Comparison of ENCODE assay signal across 1 cellular context in the genomic region with DNA sequence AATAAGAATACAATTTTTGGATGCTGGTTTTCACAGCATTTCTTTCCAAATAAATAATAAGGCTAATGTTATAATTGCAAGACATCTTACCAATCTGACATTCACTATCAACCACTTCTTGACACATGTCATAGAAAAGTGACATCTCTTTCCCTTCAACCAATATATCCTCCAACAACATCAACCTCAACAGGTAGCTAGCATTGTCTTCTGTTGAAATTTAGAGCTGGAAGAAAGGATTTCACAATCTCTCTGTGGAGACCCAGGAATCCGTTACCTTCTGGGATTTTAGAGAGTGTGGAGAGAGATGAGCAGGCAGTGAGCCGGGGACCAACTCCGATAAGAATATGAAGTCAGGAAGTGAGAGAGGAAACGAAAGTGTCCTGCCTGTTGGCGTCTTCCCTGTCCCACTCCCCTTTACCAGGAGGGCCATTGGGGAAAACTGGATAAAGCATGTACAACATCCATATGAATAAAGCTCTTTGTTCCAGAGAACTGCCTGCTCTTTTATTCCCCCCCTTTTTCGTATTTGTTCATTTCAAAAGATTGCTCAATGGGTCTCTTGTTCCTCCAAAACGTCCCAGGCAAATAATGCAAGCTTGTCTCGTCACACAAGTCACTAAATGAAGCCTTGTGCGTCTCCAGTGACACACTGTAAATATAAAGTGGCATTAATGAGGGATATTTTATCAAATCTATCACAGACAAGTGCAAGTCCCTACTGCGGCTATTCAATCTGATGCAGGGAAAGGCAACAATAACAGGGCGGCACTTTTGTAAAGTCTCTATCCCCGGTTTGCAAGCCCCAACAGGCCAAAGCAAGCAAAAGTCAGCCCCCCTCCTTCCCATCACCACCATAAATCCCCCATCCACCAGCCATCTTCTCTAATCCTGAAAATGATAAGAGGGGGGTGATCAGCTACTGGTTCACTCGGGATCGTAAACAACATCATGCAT.
TF ChIP-seq lines count a peak whose summit lies in the region.

No MANE protein-coding gene starts in this region.

TF ChIP-seq in HepG2, 621 proteins besides CTCF, POLR2A, EP300 and RAD21 (continued from another document and continues in another):
- TF ChIP-seq ARID5B (CRISPR knock-in tag; IDR thresholded peaks at IDR 0.05): peak; percentile 64
- TF ChIP-seq ZZZ3 (CRISPR knock-in tag; IDR thresholded peaks at IDR 0.05; ENCODE audit: borderline replicate concordance): no peak
- no peak for TF ChIP-seq GTF2F1 (IDR thresholded peaks at IDR 0.05; ENCODE audit: low read length)
- TF ChIP-seq HMGA1 (CRISPR knock-in tag; conservative IDR thresholded peaks at IDR 0.05): no peak
- TF ChIP-seq ZNF256 (CRISPR knock-in tag; conservative IDR thresholded peaks at IDR 0.05): no peak
- TF ChIP-seq ERF (CRISPR knock-in tag; IDR thresholded peaks at IDR 0.05): 0 out of 2 replicates have a peak, but pooled peaks have one; percentile 46
- TF ChIP-seq MLXIP (CRISPR knock-in tag; IDR thresholded peaks at IDR 0.05; ENCODE audit: borderline replicate concordance): no peak
- no peak; the same call in 1 of the 2 replicates for TF ChIP-seq RXRA (CRISPR knock-in tag; IDR thresholded peaks at IDR 0.05)
- no peak for TF ChIP-seq RFX5 (IDR thresholded peaks at IDR 0.05; ENCODE audit: low read depth, low read length)
- TF ChIP-seq WIZ (CRISPR knock-in tag; IDR thresholded peaks at IDR 0.05): no peak
- no peak for TF ChIP-seq KLF9 (CRISPR knock-in tag; IDR thresholded peaks at IDR 0.05; ENCODE audit: low read depth)
- TF ChIP-seq RELA (CRISPR knock-in tag; IDR thresholded peaks at IDR 0.05): no peak
- no peak for TF ChIP-seq ZFP37 (CRISPR knock-in tag; IDR thresholded peaks at IDR 0.05; ENCODE audit: borderline replicate concordance)
- no peak for TF ChIP-seq ZNF382 (CRISPR knock-in tag; IDR thresholded peaks at IDR 0.05; ENCODE audit: borderline replicate concordance)
- TF ChIP-seq ZNF678 (CRISPR knock-in tag; IDR thresholded peaks at IDR 0.05): no peak
- TF ChIP-seq PAWR (CRISPR knock-in tag; IDR thresholded peaks at IDR 0.05; ENCODE audit: borderline replicate concordance): no peak
- TF ChIP-seq, protein P1, sequence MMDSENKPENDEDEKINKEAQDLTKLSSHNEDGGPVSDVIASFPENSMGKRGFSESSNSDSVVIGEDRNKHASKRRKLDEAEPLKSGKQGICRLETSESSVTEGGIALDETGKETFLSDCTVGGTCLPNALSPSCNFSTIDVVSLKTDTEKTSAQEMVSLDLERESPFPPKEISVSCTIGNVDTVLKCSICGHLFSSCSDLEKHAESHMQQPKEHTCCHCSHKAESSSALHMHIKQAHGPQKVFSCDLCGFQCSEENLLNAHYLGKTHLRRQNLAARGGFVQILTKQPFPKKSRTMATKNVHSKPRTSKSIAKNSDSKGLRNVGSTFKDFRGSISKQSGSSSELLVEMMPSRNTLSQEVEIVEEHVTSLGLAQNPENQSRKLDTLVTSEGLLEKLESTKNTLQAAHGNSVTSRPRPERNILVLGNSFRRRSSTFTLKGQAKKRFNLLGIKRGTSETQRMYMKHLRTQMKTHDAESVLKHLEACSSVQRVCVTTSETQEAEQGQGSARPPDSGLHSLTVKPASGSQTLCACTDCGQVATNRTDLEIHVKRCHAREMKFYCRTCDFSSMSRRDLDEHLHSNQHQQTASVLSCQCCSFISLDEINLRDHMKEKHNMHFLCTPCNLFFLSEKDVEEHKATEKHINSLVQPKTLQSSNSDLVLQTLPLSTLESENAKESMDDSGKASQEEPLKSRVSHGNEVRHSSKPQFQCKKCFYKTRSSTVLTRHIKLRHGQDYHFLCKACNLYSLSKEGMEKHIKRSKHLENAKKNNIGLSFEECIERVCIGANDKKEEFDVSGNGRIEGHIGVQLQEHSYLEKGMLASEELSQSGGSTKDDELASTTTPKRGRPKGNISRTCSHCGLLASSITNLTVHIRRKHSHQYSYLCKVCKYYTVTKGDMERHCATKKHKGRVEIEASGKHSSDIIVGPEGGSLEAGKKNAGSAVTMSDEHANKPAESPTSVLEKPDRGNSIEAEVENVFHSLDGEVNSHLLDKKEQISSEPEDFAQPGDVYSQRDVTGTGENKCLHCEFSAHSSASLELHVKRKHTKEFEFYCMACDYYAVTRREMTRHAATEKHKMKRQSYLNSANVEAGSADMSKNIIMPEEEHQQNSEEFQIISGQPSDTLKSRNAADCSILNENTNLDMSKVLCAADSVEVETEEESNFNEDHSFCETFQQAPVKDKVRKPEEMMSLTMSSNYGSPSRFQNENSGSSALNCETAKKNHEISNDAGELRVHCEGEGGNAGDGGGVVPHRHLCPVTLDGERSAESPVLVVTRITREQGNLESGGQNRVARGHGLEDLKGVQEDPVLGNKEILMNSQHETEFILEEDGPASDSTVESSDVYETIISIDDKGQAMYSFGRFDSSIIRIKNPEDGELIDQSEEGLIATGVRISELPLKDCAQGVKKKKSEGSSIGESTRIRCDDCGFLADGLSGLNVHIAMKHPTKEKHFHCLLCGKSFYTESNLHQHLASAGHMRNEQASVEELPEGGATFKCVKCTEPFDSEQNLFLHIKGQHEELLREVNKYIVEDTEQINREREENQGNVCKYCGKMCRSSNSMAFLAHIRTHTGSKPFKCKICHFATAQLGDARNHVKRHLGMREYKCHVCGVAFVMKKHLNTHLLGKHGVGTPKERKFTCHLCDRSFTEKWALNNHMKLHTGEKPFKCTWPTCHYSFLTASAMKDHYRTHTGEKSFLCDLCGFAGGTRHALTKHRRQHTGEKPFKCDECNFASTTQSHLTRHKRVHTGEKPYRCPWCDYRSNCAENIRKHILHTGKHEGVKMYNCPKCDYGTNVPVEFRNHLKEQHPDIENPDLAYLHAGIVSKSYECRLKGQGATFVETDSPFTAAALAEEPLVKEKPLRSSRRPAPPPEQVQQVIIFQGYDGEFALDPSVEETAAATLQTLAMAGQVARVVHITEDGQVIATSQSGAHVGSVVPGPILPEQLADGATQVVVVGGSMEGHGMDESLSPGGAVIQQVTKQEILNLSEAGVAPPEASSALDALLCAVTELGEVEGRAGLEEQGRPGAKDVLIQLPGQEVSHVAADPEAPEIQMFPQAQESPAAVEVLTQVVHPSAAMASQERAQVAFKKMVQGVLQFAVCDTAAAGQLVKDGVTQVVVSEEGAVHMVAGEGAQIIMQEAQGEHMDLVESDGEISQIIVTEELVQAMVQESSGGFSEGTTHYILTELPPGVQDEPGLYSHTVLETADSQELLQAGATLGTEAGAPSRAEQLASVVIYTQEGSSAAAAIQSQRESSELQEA (CRISPR knock-in tag; IDR thresholded peaks at IDR 0.05; ENCODE audit: not compliant biosample characterization): no peak
- peak; percentile 28; the same call in 1 of the 2 replicates for TF ChIP-seq SIX1 (CRISPR knock-in tag; IDR thresholded peaks at IDR 0.05; ENCODE audit: borderline replicate concordance)
- TF ChIP-seq, protein P2, sequence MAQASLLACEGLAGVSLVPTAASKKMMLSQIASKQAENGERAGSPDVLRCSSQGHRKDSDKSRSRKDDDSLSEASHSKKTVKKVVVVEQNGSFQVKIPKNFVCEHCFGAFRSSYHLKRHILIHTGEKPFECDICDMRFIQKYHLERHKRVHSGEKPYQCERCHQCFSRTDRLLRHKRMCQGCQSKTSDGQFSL (CRISPR knock-in tag; IDR thresholded peaks at IDR 0.05): no peak
- TF ChIP-seq, protein P3, sequence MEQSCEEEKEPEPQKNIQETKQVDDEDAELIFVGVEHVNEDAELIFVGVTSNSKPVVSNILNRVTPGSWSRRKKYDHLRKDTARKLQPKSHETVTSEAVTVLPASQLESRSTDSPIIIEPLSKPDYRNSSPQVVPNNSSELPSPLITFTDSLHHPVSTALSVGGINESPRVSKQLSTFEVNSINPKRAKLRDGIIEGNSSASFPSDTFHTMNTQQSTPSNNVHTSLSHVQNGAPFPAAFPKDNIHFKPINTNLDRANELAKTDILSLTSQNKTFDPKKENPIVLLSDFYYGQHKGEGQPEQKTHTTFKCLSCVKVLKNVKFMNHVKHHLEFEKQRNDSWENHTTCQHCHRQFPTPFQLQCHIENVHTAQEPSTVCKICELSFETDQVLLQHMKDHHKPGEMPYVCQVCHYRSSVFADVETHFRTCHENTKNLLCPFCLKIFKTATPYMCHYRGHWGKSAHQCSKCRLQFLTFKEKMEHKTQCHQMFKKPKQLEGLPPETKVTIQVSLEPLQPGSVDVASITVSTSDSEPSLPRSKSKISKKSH (CRISPR knock-in tag; IDR thresholded peaks at IDR 0.05; ENCODE audit: borderline replicate concordance): no peak
- no peak for TF ChIP-seq TOE1 (CRISPR knock-in tag; IDR thresholded peaks at IDR 0.05)
- no peak for TF ChIP-seq SRSF4 (IDR thresholded peaks at IDR 0.05; ENCODE audit: low read depth, low read length, poor library complexity, severe bottlenecking)
- TF ChIP-seq, protein P4, sequence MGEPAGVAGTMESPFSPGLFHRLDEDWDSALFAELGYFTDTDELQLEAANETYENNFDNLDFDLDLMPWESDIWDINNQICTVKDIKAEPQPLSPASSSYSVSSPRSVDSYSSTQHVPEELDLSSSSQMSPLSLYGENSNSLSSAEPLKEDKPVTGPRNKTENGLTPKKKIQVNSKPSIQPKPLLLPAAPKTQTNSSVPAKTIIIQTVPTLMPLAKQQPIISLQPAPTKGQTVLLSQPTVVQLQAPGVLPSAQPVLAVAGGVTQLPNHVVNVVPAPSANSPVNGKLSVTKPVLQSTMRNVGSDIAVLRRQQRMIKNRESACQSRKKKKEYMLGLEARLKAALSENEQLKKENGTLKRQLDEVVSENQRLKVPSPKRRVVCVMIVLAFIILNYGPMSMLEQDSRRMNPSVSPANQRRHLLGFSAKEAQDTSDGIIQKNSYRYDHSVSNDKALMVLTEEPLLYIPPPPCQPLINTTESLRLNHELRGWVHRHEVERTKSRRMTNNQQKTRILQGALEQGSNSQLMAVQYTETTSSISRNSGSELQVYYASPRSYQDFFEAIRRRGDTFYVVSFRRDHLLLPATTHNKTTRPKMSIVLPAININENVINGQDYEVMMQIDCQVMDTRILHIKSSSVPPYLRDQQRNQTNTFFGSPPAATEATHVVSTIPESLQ (CRISPR knock-in tag; conservative IDR thresholded peaks at IDR 0.05): no peak
- TF ChIP-seq ZFP90 (CRISPR knock-in tag; IDR thresholded peaks at IDR 0.05; ENCODE audit: borderline replicate concordance): no peak
- TF ChIP-seq AGO2 (optimal IDR thresholded peaks at IDR 0.05; ENCODE audit: low read depth, low read length): no peak
- TF ChIP-seq, protein P5, sequence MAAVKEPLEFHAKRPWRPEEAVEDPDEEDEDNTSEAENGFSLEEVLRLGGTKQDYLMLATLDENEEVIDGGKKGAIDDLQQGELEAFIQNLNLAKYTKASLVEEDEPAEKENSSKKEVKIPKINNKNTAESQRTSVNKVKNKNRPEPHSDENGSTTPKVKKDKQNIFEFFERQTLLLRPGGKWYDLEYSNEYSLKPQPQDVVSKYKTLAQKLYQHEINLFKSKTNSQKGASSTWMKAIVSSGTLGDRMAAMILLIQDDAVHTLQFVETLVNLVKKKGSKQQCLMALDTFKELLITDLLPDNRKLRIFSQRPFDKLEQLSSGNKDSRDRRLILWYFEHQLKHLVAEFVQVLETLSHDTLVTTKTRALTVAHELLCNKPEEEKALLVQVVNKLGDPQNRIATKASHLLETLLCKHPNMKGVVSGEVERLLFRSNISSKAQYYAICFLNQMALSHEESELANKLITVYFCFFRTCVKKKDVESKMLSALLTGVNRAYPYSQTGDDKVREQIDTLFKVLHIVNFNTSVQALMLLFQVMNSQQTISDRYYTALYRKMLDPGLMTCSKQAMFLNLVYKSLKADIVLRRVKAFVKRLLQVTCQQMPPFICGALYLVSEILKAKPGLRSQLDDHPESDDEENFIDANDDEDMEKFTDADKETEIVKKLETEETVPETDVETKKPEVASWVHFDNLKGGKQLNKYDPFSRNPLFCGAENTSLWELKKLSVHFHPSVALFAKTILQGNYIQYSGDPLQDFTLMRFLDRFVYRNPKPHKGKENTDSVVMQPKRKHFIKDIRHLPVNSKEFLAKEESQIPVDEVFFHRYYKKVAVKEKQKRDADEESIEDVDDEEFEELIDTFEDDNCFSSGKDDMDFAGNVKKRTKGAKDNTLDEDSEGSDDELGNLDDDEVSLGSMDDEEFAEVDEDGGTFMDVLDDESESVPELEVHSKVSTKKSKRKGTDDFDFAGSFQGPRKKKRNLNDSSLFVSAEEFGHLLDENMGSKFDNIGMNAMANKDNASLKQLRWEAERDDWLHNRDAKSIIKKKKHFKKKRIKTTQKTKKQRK (IDR thresholded peaks at IDR 0.05; ENCODE audit: low read length): no peak
- no peak for TF ChIP-seq ZNF343 (CRISPR knock-in tag; IDR thresholded peaks at IDR 0.05)
